23 cellular contexts compared by ENCODE assay signal in genomic region chr10:101329341-101330032, GRCh38.
"Had no signal": no experiment of that assay in that cellular context is flagged by ENCODE, and none has a peak within 500 bp of the region (broad histone marks: within the 10 kb centered on the region; RNA-seq: fewer than 3 reads in every experiment).

No MANE protein-coding gene starts in this region.

- H3K4me1 Mint-ChIP-seq: naive B cell; stimulated activated effector memory CD8-positive, alpha-beta T cell treated with anti-CD3 and anti-CD28 coated beads, Interleukin-12 subunit alpha, Interleukin-12 subunit beta, amount 100 ng/mL, for 72 hours had no signal

- H3K4me3 Mint-ChIP-seq: naive B cell; nephron progenitor cell; stimulated activated effector memory CD8-positive, alpha-beta T cell treated with anti-CD3 and anti-CD28 coated beads, Interleukin-12 subunit alpha, Interleukin-12 subunit beta, amount 100 ng/mL, for 72 hours; stimulated activated naive CD8-positive, alpha-beta T cell treated with anti-CD3 and anti-CD28 coated beads, Interleukin-15, Interleukin-2, amounts not matched to agents 100 ng/mL and 50 ng/mL, for 24 hours had no signal

- H3K4me1 ChIP-seq: heart left ventricle, right atrium auricular region, tibial artery, upper lobe of left lung, uterus had no signal

- H3K27ac ChIP-seq: heart left ventricle, neutrophil, right atrium auricular region, tibial artery, upper lobe of left lung, uterus had no signal

- H3K36me3 Mint-ChIP-seq: stimulated activated effector memory CD8-positive, alpha-beta T cell treated with anti-CD3 and anti-CD28 coated beads, Interleukin-12 subunit alpha, Interleukin-12 subunit beta, amount 100 ng/mL, for 72 hours had no signal

- H3K27ac Mint-ChIP-seq: naive B cell; nephron progenitor cell; stimulated activated effector memory CD8-positive, alpha-beta T cell treated with anti-CD3 and anti-CD28 coated beads, Interleukin-12 subunit alpha, Interleukin-12 subunit beta, amount 100 ng/mL, for 72 hours; stimulated activated naive CD8-positive, alpha-beta T cell treated with anti-CD3 and anti-CD28 coated beads, Interleukin-15, Interleukin-2, amounts not matched to agents 100 ng/mL and 50 ng/mL, for 24 hours had no signal

- FAIRE-seq: endometrium, frontal cortex had no signal

- H3K9me3 Mint-ChIP-seq: stimulated activated effector memory CD8-positive, alpha-beta T cell treated with anti-CD3 and anti-CD28 coated beads, Interleukin-12 subunit alpha, Interleukin-12 subunit beta, amount 100 ng/mL, for 72 hours; stimulated activated naive CD8-positive, alpha-beta T cell treated with anti-CD3 and anti-CD28 coated beads, Interleukin-15, Interleukin-2, amounts not matched to agents 100 ng/mL and 50 ng/mL, for 24 hours had no signal

- H3K4me2 ChIP-seq: smooth muscle cell had no signal

- H3K36me3 ChIP-seq: heart left ventricle, neutrophil, right atrium auricular region, tibial artery, upper lobe of left lung, uterus had no signal

- H3K4me3 ChIP-seq: heart left ventricle, lung, right atrium auricular region, smooth muscle cell, tibial artery, upper lobe of left lung, uterus had no signal

- DNase-seq: effector memory CD4-positive, alpha-beta T cell; heart left ventricle; hippocampal formation; left colon; left ventricle myocardium superior; mesenchymal stem cell; midbrain; naive B cell; nephron progenitor cell; stimulated activated CD4-positive, alpha-beta T cell treated with anti-CD3 and anti-CD28 coated beads, Interleukin-4, amount 100 ng/mL, for 1 hour; stimulated activated CD8-positive, alpha-beta memory T cell treated with anti-CD3 and anti-CD28 coated beads, Interleukin-4, amount 100 ng/mL, for 48 hours; tibial artery; upper lobe of left lung; uterus had no signal

- ATAC-seq: esophagus mucosa; heart left ventricle; left colon; left ventricle myocardium superior; stimulated activated effector memory CD8-positive, alpha-beta T cell treated with anti-CD3 and anti-CD28 coated beads, Interleukin-12 subunit alpha, Interleukin-12 subunit beta, amount 100 ng/mL, for 72 hours had no signal

- H3K27me3 ChIP-seq: right atrium auricular region, upper lobe of left lung, uterus had no signal

- H3K9me3 ChIP-seq: heart left ventricle, neutrophil, right atrium auricular region, tibial artery, upper lobe of left lung, uterus had no signal
